Comparison of ENCODE assay signal across 11 cellular contexts in the genomic region with DNA sequence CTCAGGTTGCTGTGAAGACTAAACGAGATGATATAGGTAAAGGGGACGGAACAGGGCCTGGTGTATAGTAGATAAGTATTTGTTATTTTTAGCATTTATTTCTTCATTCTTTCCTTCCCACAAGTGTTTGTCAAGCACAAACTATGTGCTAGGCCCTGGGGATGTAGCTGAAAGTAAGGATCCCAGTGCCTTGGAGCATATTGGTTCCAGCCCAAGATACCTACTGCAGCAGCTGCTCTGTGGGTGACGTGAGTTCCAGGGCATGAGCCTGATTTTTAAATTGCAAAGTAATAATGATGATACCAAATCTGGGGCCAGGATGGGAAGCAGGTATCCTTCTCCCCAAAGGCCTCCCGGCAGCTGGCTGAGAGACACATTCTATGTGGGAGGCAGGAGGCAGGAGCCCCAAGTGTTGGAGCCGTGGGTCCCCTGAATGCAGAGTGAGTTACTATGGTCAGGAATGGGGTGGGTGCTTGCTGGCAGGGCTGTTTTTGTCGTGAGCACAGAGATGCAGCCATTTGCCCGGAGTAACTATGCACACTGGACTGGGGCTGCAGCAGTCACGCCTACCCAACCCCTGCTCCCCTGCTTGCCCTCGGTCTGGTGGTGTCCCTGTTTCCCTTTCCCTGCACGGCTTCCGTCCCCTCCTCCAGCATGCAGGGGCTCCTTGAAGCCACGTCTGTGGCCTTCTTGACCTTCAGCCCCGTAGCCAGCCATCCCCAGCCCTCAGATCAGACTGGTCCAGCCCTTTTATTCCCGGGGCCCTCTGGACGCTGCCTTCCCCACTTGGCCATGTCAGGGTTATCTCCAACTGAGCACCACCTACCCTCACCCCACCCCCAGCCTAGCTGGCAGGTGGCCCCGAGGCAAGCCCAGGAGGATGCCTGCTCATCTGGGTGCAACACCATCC. TPM values are rescaled to one million over a fixed set of nuclear protein-coding genes. Genes with fewer than 3 reads are reported as not detected.
DNase-seq lines count a peak whose midpoint lies in the region; ATAC-seq and TF ChIP-seq lines count a peak whose summit lies in the region.
"Had no signal": no experiment of that assay in that cellular context is flagged by ENCODE, and none has a peak within 500 bp of the region (broad histone marks: within the 10 kb centered on the region; RNA-seq: fewer than 3 reads in every experiment).

No MANE protein-coding gene starts in this region.

- peaks cover 1% of the 10 kb centered on the region for H3K9me3 Mint-ChIP-seq in neural progenitor cell
- H3K9me3 Mint-ChIP-seq: natural killer cell treated with Interleukin-12 subunit alpha and Interleukin-12 subunit beta and Interleukin-15 and Interleukin-18, amount 100 ng/mL, for 72 hours had no signal

- H3F3A ChIP-seq in GM23248 (ENCODE audit: insufficient read depth) = 0 out of 2 replicates have a peak, but pooled peaks cover 3% of the 10 kb centered on the region
- no peaks in the 10 kb centered on the region for H3F3A ChIP-seq in neural progenitor cell (ENCODE audit: low read depth)

- H2AFZ ChIP-seq in GM23248 = no peak overlapping the region
- H2AFZ ChIP-seq in neural progenitor cell (replicated peaks) = no peak overlapping the region
- no peak overlapping the region for H2AFZ ChIP-seq in hepatocyte

- no peak overlapping the region for H3K4me2 ChIP-seq in GM23248 (ENCODE audit: unreplicated experiment)
- H3K4me2 ChIP-seq in neural progenitor cell = no peak overlapping the region
- H3K4me2 ChIP-seq in hepatocyte = no peak overlapping the region

- H3K4me3 ChIP-seq in GM23248 (no peak overlapping the region), choroid plexus epithelial cell (ENCODE audit: low read depth, low read length) (no peak overlapping the region), neural progenitor cell (no peak overlapping the region), hepatocyte (no peak overlapping the region)
- H3K4me3 ChIP-seq: cardiac muscle cell, esophagus squamous epithelium had no signal

- TF ChIP-seq CTCF in AG09319 (IDR thresholded peaks at IDR 0.05; ENCODE audit: low read depth, low read length) (no peak), choroid plexus epithelial cell (conservative IDR thresholded peaks at IDR 0.05; ENCODE audit: low read depth, low read length) (no peak), neural progenitor cell (IDR thresholded peaks at IDR 0.05) (no peak), hepatocyte (IDR thresholded peaks at IDR 0.05; ENCODE audit: poor library complexity) (no peak)

- H3K27me3 Mint-ChIP-seq in neural progenitor cell (ENCODE audit: insufficient read depth, low read depth) = peaks cover 8% of the 10 kb centered on the region

- H3K27ac Mint-ChIP-seq in neural progenitor cell = peak overlapping the region; percentile 33
- H3K27ac Mint-ChIP-seq: natural killer cell treated with Interleukin-12 subunit alpha and Interleukin-12 subunit beta and Interleukin-15 and Interleukin-18, amount 100 ng/mL, for 72 hours had no signal

- H3K9ac ChIP-seq in GM23248 (no peak overlapping the region), neural progenitor cell (no peak overlapping the region)

- H3K9me3 ChIP-seq in GM23248 (ENCODE audit: low read depth) (no peaks in the 10 kb centered on the region), neural progenitor cell (ENCODE audit: low read depth) (no peaks in the 10 kb centered on the region), hepatocyte (ENCODE audit: low read depth) (no peaks in the 10 kb centered on the region)
- H3K9me3 ChIP-seq: esophagus squamous epithelium had no signal

- peaks cover 5% of the 10 kb centered on the region; the same call in 1 of the 2 replicates for H3K27me3 ChIP-seq in GM23248 (replicated peaks; ENCODE audit: insufficient read depth)
- no peaks in the 10 kb centered on the region for H3K27me3 ChIP-seq in neural progenitor cell
- H3K27me3 ChIP-seq in hepatocyte = no peaks in the 10 kb centered on the region

- H3K27ac ChIP-seq in GM23248 = no peak overlapping the region
- H3K27ac ChIP-seq in neural progenitor cell = no peak overlapping the region
- H3K27ac ChIP-seq in hepatocyte = no peak overlapping the region
- H3K27ac ChIP-seq: cardiac muscle cell, esophagus squamous epithelium had no signal

- H3K36me3 Mint-ChIP-seq in neural progenitor cell = no peaks in the 10 kb centered on the region
- H3K36me3 Mint-ChIP-seq: natural killer cell treated with Interleukin-12 subunit alpha and Interleukin-12 subunit beta and Interleukin-15 and Interleukin-18, amount 100 ng/mL, for 72 hours had no signal

- in situ Hi-C loops in GM23248 (cut with MboI) = no loop called here

- peak overlapping the region; percentile 44 for H3K4me3 Mint-ChIP-seq in neural progenitor cell
- H3K4me3 Mint-ChIP-seq: natural killer cell treated with Interleukin-12 subunit alpha and Interleukin-12 subunit beta and Interleukin-15 and Interleukin-18, amount 100 ng/mL, for 72 hours had no signal

- no peaks in the 10 kb centered on the region for H4K20me1 ChIP-seq in GM23248 (ENCODE audit: insufficient read depth)
- no peaks in the 10 kb centered on the region for H4K20me1 ChIP-seq in neural progenitor cell (ENCODE audit: low read depth)
- no peaks in the 10 kb centered on the region for H4K20me1 ChIP-seq in hepatocyte (ENCODE audit: insufficient read depth, poor library complexity, severe bottlenecking)

- peaks cover 5% of the 10 kb centered on the region for H3K4me1 Mint-ChIP-seq in neural progenitor cell

- no peak for ATAC-seq in GM21717 (IDR thresholded peaks at IDR 0.05; ENCODE audit: unreplicated experiment)

- peaks cover 8% of the 10 kb centered on the region for H3K4me1 ChIP-seq in GM23248 (ENCODE audit: insufficient read depth)
- no peaks in the 10 kb centered on the region for H3K4me1 ChIP-seq in neural progenitor cell
- H3K4me1 ChIP-seq in hepatocyte (ENCODE audit: insufficient read depth) = peaks cover 7% of the 10 kb centered on the region
- H3K4me1 ChIP-seq: esophagus squamous epithelium had no signal

- H3K9me2 ChIP-seq in GM23248 (ENCODE audit: insufficient read depth) (no peaks in the 10 kb centered on the region), hepatocyte (replicated peaks; ENCODE audit: insufficient read depth) (no peaks in the 10 kb centered on the region)

- DNase-seq in AG09319 (ENCODE audit: extremely low read depth, low read depth) (peak; percentile 2), GM23248 (peak; percentile 68), choroid plexus epithelial cell (ENCODE audit: low read depth) (peak; percentile 43), neural progenitor cell (ENCODE audit: low spot score) (no peak), SIG-M5 treated with dmso at 0.1 percent for 504 hours (lab: John Stamatoyannopoulos, UW; ENCODE audit: unreplicated experiment) (no peak), cerebellum (ENCODE audit: low spot score) (no peak), hepatocyte (ENCODE audit: low spot score) (no peak)
- DNase-seq: esophagus squamous epithelium had no signal

- no peaks in the 10 kb centered on the region for H3K79me2 ChIP-seq in GM23248 (ENCODE audit: insufficient read depth)
- H3K79me2 ChIP-seq in neural progenitor cell (ENCODE audit: low read depth) = no peaks in the 10 kb centered on the region
- no peaks in the 10 kb centered on the region for H3K79me2 ChIP-seq in hepatocyte

- no peaks in the 10 kb centered on the region for H3K36me3 ChIP-seq in GM23248 (ENCODE audit: low read depth)
- no peaks in the 10 kb centered on the region for H3K36me3 ChIP-seq in neural progenitor cell
- no peaks in the 10 kb centered on the region for H3K36me3 ChIP-seq in hepatocyte (replicated peaks; ENCODE audit: insufficient read depth, low read depth)
- H3K36me3 ChIP-seq: cardiac muscle cell, esophagus squamous epithelium had no signal

- WGBS in GM23248 (ENCODE audit: low coverage in 1 of 2, low lambda C conversion rate in 2 of 2, missing lambda C conversion rate in 2 of 2), 2 experiments = 62 to 63% methylated on average over 13 to 16 of the region's 16 CpGs
- 76% methylated on average over 16 of the region's 16 CpGs for WGBS in hepatocyte (ENCODE audit: low lambda C conversion rate, missing lambda C conversion rate)

RNA-seq across cellular contexts. Expression of a gene that starts 52.4 kb away (rescaled TPM):
- 3.4 and 5.6 TPM in 2 replicates for total RNA-seq in GM23248 (2014; rRNA removed; shearing (Covaris generic))
- 0.19 and 0.49 TPM in 2 replicates for polyA plus RNA-seq in GM23248 (2016; fragmentation: Nextera tagmentation; extraction: Ambion mirVana)
- not detected in 2 replicates for total RNA-seq in neural progenitor cell (ENCODE audit: low replicate concordance)
- 6.1 TPM for total RNA-seq in cerebellum
- 4.4 and 6.6 TPM in 2 replicates for total RNA-seq in hepatocyte
- 1.3 and 2.7 TPM in 2 replicates for polyA plus RNA-seq in hepatocyte
- total RNA-seq: cardiac muscle cell; natural killer cell treated with Interleukin-12 subunit alpha and Interleukin-12 subunit beta and Interleukin-15 and Interleukin-18, amount 100 ng/mL, for 72 hours had no signal
- polyA plus RNA-seq: cardiac muscle cell had no signal

Comparison
In these comparisons a context has a peak if more than half of its experiments do, and no peak if none do; other contexts are left out.
1. DNase-seq: peak in AG09319 (single experiment), GM23248 (single experiment) and choroid plexus epithelial cell (single experiment); none in neural progenitor cell (single experiment), SIG-M5 treated with dmso at 0.1 percent for 504 hours (single experiment), cerebellum (single experiment) and hepatocyte (single experiment).